Comparison of ENCODE assay signal across 1 cellular context in genomic region chr6:39247667-39248194, GRCh38.
TF ChIP-seq lines count a peak whose summit lies in the region.

No MANE protein-coding gene starts in this region.

TF ChIP-seq in H1, 55 proteins besides CTCF, POLR2A, EP300 and RAD21:
- no peak for TF ChIP-seq SP2 (IDR thresholded peaks at IDR 0.05; ENCODE audit: low read length)
- TF ChIP-seq GTF2F1 (IDR thresholded peaks at IDR 0.05; ENCODE audit: borderline replicate concordance, low read depth, low read length), result no peak
- no peak for TF ChIP-seq RNF2 (IDR thresholded peaks at IDR 0.05; ENCODE audit: borderline replicate concordance, low read depth, low read length, missing control alignments, poor library complexity, severe bottlenecking)
- no peak for TF ChIP-seq TAF1 (IDR thresholded peaks at IDR 0.05; ENCODE audit: low read depth, low read length)
- TF ChIP-seq JUND (IDR thresholded peaks at IDR 0.05; ENCODE audit: low read length), result no peak
- TF ChIP-seq, protein P1, sequence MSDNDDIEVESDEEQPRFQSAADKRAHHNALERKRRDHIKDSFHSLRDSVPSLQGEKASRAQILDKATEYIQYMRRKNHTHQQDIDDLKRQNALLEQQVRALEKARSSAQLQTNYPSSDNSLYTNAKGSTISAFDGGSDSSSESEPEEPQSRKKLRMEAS (IDR thresholded peaks at IDR 0.05), result no peak
- TF ChIP-seq CHD2 (IDR thresholded peaks at IDR 0.05; ENCODE audit: low read length), result no peak
- TF ChIP-seq, protein P2, sequence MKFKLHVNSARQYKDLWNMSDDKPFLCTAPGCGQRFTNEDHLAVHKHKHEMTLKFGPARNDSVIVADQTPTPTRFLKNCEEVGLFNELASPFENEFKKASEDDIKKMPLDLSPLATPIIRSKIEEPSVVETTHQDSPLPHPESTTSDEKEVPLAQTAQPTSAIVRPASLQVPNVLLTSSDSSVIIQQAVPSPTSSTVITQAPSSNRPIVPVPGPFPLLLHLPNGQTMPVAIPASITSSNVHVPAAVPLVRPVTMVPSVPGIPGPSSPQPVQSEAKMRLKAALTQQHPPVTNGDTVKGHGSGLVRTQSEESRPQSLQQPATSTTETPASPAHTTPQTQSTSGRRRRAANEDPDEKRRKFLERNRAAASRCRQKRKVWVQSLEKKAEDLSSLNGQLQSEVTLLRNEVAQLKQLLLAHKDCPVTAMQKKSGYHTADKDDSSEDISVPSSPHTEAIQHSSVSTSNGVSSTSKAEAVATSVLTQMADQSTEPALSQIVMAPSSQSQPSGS (IDR thresholded peaks at IDR 0.05; ENCODE audit: low read length), result no peak
- TF ChIP-seq, protein P3, sequence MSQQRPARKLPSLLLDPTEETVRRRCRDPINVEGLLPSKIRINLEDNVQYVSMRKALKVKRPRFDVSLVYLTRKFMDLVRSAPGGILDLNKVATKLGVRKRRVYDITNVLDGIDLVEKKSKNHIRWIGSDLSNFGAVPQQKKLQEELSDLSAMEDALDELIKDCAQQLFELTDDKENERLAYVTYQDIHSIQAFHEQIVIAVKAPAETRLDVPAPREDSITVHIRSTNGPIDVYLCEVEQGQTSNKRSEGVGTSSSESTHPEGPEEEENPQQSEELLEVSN (IDR thresholded peaks at IDR 0.05), result no peak
- no peak for TF ChIP-seq CBX8 (IDR thresholded peaks at IDR 0.05; ENCODE audit: borderline replicate concordance, low read depth, low read length)
- no peak for TF ChIP-seq EZH2 (IDR thresholded peaks at IDR 0.05; ENCODE audit: low read depth, low read length, severe bottlenecking)
- no peak for TF ChIP-seq CHD1 (IDR thresholded peaks at IDR 0.05; ENCODE audit: low read depth, low read length)
- TF ChIP-seq TAF7 (optimal IDR thresholded peaks at IDR 0.05; ENCODE audit: borderline replicate concordance, low read depth, low read length), result no peak
- no peak for TF ChIP-seq BACH1 (IDR thresholded peaks at IDR 0.05; ENCODE audit: low read length)
- TF ChIP-seq, protein P4, sequence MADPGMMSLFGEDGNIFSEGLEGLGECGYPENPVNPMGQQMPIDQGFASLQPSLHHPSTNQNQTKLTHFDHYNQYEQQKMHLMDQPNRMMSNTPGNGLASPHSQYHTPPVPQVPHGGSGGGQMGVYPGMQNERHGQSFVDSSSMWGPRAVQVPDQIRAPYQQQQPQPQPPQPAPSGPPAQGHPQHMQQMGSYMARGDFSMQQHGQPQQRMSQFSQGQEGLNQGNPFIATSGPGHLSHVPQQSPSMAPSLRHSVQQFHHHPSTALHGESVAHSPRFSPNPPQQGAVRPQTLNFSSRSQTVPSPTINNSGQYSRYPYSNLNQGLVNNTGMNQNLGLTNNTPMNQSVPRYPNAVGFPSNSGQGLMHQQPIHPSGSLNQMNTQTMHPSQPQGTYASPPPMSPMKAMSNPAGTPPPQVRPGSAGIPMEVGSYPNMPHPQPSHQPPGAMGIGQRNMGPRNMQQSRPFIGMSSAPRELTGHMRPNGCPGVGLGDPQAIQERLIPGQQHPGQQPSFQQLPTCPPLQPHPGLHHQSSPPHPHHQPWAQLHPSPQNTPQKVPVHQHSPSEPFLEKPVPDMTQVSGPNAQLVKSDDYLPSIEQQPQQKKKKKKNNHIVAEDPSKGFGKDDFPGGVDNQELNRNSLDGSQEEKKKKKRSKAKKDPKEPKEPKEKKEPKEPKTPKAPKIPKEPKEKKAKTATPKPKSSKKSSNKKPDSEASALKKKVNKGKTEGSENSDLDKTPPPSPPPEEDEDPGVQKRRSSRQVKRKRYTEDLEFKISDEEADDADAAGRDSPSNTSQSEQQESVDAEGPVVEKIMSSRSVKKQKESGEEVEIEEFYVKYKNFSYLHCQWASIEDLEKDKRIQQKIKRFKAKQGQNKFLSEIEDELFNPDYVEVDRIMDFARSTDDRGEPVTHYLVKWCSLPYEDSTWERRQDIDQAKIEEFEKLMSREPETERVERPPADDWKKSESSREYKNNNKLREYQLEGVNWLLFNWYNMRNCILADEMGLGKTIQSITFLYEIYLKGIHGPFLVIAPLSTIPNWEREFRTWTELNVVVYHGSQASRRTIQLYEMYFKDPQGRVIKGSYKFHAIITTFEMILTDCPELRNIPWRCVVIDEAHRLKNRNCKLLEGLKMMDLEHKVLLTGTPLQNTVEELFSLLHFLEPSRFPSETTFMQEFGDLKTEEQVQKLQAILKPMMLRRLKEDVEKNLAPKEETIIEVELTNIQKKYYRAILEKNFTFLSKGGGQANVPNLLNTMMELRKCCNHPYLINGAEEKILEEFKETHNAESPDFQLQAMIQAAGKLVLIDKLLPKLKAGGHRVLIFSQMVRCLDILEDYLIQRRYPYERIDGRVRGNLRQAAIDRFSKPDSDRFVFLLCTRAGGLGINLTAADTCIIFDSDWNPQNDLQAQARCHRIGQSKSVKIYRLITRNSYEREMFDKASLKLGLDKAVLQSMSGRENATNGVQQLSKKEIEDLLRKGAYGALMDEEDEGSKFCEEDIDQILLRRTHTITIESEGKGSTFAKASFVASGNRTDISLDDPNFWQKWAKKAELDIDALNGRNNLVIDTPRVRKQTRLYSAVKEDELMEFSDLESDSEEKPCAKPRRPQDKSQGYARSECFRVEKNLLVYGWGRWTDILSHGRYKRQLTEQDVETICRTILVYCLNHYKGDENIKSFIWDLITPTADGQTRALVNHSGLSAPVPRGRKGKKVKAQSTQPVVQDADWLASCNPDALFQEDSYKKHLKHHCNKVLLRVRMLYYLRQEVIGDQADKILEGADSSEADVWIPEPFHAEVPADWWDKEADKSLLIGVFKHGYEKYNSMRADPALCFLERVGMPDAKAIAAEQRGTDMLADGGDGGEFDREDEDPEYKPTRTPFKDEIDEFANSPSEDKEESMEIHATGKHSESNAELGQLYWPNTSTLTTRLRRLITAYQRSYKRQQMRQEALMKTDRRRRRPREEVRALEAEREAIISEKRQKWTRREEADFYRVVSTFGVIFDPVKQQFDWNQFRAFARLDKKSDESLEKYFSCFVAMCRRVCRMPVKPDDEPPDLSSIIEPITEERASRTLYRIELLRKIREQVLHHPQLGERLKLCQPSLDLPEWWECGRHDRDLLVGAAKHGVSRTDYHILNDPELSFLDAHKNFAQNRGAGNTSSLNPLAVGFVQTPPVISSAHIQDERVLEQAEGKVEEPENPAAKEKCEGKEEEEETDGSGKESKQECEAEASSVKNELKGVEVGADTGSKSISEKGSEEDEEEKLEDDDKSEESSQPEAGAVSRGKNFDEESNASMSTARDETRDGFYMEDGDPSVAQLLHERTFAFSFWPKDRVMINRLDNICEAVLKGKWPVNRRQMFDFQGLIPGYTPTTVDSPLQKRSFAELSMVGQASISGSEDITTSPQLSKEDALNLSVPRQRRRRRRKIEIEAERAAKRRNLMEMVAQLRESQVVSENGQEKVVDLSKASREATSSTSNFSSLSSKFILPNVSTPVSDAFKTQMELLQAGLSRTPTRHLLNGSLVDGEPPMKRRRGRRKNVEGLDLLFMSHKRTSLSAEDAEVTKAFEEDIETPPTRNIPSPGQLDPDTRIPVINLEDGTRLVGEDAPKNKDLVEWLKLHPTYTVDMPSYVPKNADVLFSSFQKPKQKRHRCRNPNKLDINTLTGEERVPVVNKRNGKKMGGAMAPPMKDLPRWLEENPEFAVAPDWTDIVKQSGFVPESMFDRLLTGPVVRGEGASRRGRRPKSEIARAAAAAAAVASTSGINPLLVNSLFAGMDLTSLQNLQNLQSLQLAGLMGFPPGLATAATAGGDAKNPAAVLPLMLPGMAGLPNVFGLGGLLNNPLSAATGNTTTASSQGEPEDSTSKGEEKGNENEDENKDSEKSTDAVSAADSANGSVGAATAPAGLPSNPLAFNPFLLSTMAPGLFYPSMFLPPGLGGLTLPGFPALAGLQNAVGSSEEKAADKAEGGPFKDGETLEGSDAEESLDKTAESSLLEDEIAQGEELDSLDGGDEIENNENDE (IDR thresholded peaks at IDR 0.05; ENCODE audit: insufficient replicate concordance, low read length), result no peak
